8 cellular contexts compared by ENCODE assay signal in genomic region chr12:48996794-48997718, GRCh38. TPM values are rescaled to one million over a fixed set of nuclear protein-coding genes. Genes with fewer than 3 reads are reported as not detected.
DNase-seq lines count a peak whose midpoint lies in the region; ATAC-seq and TF ChIP-seq lines count a peak whose summit lies in the region.

No MANE protein-coding gene starts in this region.

- BruUV-seq in PC-9 (replicated peaks; lab: Mats Ljungman, UMichigan) = no TSS peak

- H3F3A ChIP-seq in PC-9 (ENCODE audit: insufficient read depth, low read depth) = peaks cover 30% of the 10 kb centered on the region

- no peaks in the 10 kb centered on the region for H3K79me2 ChIP-seq in PC-9 (ENCODE audit: low read depth)

- no peak overlapping the region for H3K27ac Mint-ChIP-seq in HFFc6
- no peak overlapping the region for H3K27ac Mint-ChIP-seq in activated naive CD8-positive, alpha-beta T cell treated with anti-CD3 and anti-CD28 coated beads, Interleukin-2, amount 10 ng/mL, durations not matched to agents 7 days and 5 days

- no peaks in the 10 kb centered on the region for H3K9me2 ChIP-seq in PC-9 (ENCODE audit: insufficient read depth)

- H3K36me3 ChIP-seq in BLaER1 (peaks cover 12% of the 10 kb centered on the region), PC-9 (ENCODE audit: low read depth) (no peaks in the 10 kb centered on the region)

- DNase-seq in HFFc6 (peak; percentile 39), PC-9 (peak in 1 of 2 experiments; percentile 73), cardiac septum (ENCODE audit: low spot score) (peak; percentile 92), omental fat pad (ENCODE audit: low spot score) (peak; percentile 51)
- peak; percentile 73 for DNase-seq in activated naive CD8-positive, alpha-beta T cell treated with anti-CD3 and anti-CD28 coated beads, Interleukin-2, amount 10 ng/mL, durations not matched to agents 7 days and 5 days

- intact Hi-C loops in PC-9 (cut with micrococcal nuclease; ENCODE audit: unreplicated experiment) = loop anchor here (2.0 to 10.0 kb wide), 6 partner anchors 125 to 455 kb away; partner anchors contain the start of genes CACNB3 and KANSL2
- intact Hi-C loops in cardiac septum (cut with DNase I) = loop anchor here (5.0 kb wide), 1 partner anchor 145 kb away; the partner anchor contains the start of gene DDX23

- H3K27me3 Mint-ChIP-seq in HFFc6 (ENCODE audit: insufficient read depth) = peaks cover 16% of the 10 kb centered on the region
- H3K27me3 Mint-ChIP-seq in activated naive CD8-positive, alpha-beta T cell treated with anti-CD3 and anti-CD28 coated beads, Interleukin-2, amount 10 ng/mL, durations not matched to agents 7 days and 5 days = peaks cover 58% of the 10 kb centered on the region

- H3K36me3 Mint-ChIP-seq in HFFc6 (ENCODE audit: low read depth) = peaks cover 3% of the 10 kb centered on the region; the same call in 1 of the 2 replicates
- peaks cover 11% of the 10 kb centered on the region for H3K36me3 Mint-ChIP-seq in activated naive CD8-positive, alpha-beta T cell treated with anti-CD3 and anti-CD28 coated beads, Interleukin-2, amount 10 ng/mL, durations not matched to agents 7 days and 5 days

- peak; percentile 48 for ATAC-seq in activated naive CD8-positive, alpha-beta T cell treated with anti-CD3 and anti-CD28 coated beads, Interleukin-2, amount 10 ng/mL, durations not matched to agents 7 days and 5 days (ENCODE audit: low read depth)
- peak; percentile 31 for ATAC-seq in omental fat pad (ENCODE audit: low FRiP score)
- ATAC-seq in HG03565 (IDR thresholded peaks at IDR 0.05; ENCODE audit: unreplicated experiment) = no peak
- ATAC-seq in GM18861 (IDR thresholded peaks at IDR 0.05; ENCODE audit: unreplicated experiment) = no peak

- peaks cover 42% of the 10 kb centered on the region for H3K4me1 Mint-ChIP-seq in HFFc6 (ENCODE audit: low read depth)
- H3K4me1 Mint-ChIP-seq in activated naive CD8-positive, alpha-beta T cell treated with anti-CD3 and anti-CD28 coated beads, Interleukin-2, amount 10 ng/mL, durations not matched to agents 7 days and 5 days = peaks cover 17% of the 10 kb centered on the region

- POLR2A ChIA-PET in PC-9 (lab: Charles Lee; ENCODE audit: unreplicated experiment) = interaction anchor here (0.6 kb wide), 2 partner anchors 10 to 91 kb away, joined by 3 read pairs; no protein-coding TSS in a partner anchor
- POLR2A ChIA-PET in activated naive CD8-positive, alpha-beta T cell treated with anti-CD3 and anti-CD28 coated beads, Interleukin-2, amount 10 ng/mL, durations not matched to agents 7 days and 5 days (lab: Charles Lee) = interaction anchor here (0.7 to 3.9 kb wide), 7 partner anchors 16 to 134 kb away, joined by 3 to 21 read pairs (median 3); partner anchors contain the start of genes DHH, TUBA1B and WNT1

- no peak overlapping the region for H2AFZ ChIP-seq in PC-9

- H3K9me3 ChIP-seq in BLaER1 (no peaks in the 10 kb centered on the region), PC-9 (ENCODE audit: insufficient read depth, low read depth) (no peaks in the 10 kb centered on the region)

- H3K4me2 ChIP-seq in BLaER1 = peak overlapping the region; percentile 87
- peak overlapping the region; percentile 58 for H3K4me2 ChIP-seq in PC-9

- peak overlapping the region; percentile 70 for H3K4me3 ChIP-seq in BLaER1
- no peak overlapping the region for H3K4me3 ChIP-seq in PC-9

- H3K9me3 Mint-ChIP-seq in HFFc6 = no peaks in the 10 kb centered on the region
- H3K9me3 Mint-ChIP-seq in activated naive CD8-positive, alpha-beta T cell treated with anti-CD3 and anti-CD28 coated beads, Interleukin-2, amount 10 ng/mL, durations not matched to agents 7 days and 5 days = no peaks in the 10 kb centered on the region

- H3K27ac ChIP-seq in BLaER1 (no peak overlapping the region), PC-9 (no peak overlapping the region)

- peaks cover 77% of the 10 kb centered on the region for H3K27me3 ChIP-seq in BLaER1
- H3K27me3 ChIP-seq in PC-9 (ENCODE audit: insufficient read depth, low read depth) = no peaks in the 10 kb centered on the region

- TF ChIP-seq CTCF in HFFc6 (IDR thresholded peaks at IDR 0.05) (peak; percentile 73), PC-9 (conservative IDR thresholded peaks at IDR 0.05) (peak; percentile 67), omental fat pad (IDR thresholded peaks at IDR 0.05) (no peak)

- peaks cover 59% of the 10 kb centered on the region for H3K4me1 ChIP-seq in BLaER1
- peaks cover 25% of the 10 kb centered on the region for H3K4me1 ChIP-seq in PC-9 (replicated peaks; ENCODE audit: insufficient read depth)

- peaks cover 37% of the 10 kb centered on the region for H4K20me1 ChIP-seq in BLaER1
- H4K20me1 ChIP-seq in PC-9 (ENCODE audit: insufficient read depth) = no peaks in the 10 kb centered on the region

- no peak overlapping the region; the same call in 1 of the 2 replicates for H3K4me3 Mint-ChIP-seq in HFFc6
- peak overlapping the region; percentile 44 for H3K4me3 Mint-ChIP-seq in activated naive CD8-positive, alpha-beta T cell treated with anti-CD3 and anti-CD28 coated beads, Interleukin-2, amount 10 ng/mL, durations not matched to agents 7 days and 5 days

- CTCF ChIA-PET in PC-9 (lab: Charles Lee) = interaction anchor here (0.6 to 2.0 kb wide), 11 partner anchors 17 to 288 kb away, joined by 3 to 10 read pairs (median 5); partner anchors contain the start of gene PRKAG1

- H3K9ac ChIP-seq in BLaER1 = peak overlapping the region; percentile 63; the same call in 1 of the 2 replicates

RNA-seq across cellular contexts. Expression of gene DDN, which starts 2.1 kb away (rescaled TPM):
- total RNA-seq in HFFc6 (2021; fragmentation: NEBNext Ultra II Directional; extraction: Animal tissue kit (Norgen Biotek cat#: 25700)) = under 1 TPM; 0.17 to 0.40 (median 0.23) TPM
- total RNA-seq in PC-9 (2021) (0.10 and 0.17 TPM in 2 replicates), cardiac septum (1.00 TPM), omental fat pad (under 1 TPM in 2 of 4 donors, not detected in 2; 0.12 to 0.65 TPM)
- under 1 TPM; 0.20 to 0.30 TPM for total RNA-seq in activated naive CD8-positive, alpha-beta T cell treated with anti-CD3 and anti-CD28 coated beads, Interleukin-2, amount 10 ng/mL, durations not matched to agents 7 days and 5 days

RNA-seq across cellular contexts. Expression of gene WNT1, which starts 18.9 kb away (rescaled TPM):
- not detected for total RNA-seq in HFFc6 (2021; fragmentation: NEBNext Ultra II Directional; extraction: Animal tissue kit (Norgen Biotek cat#: 25700))
- not detected in 2 replicates for total RNA-seq in PC-9 (2021)
- total RNA-seq in activated naive CD8-positive, alpha-beta T cell treated with anti-CD3 and anti-CD28 coated beads, Interleukin-2, amount 10 ng/mL, durations not matched to agents 7 days and 5 days = 1 to 10 TPM; 1.7 to 2.0 TPM
- total RNA-seq in cardiac septum = not detected
- under 1 TPM in 1 of 4 donors, not detected in 3; 0.60 TPM for total RNA-seq in omental fat pad

RNA-seq across cellular contexts. Expression of gene PRKAG1, which starts 21.5 kb away (rescaled TPM):
- total RNA-seq in HFFc6 (2021; fragmentation: NEBNext Ultra II Directional; extraction: Animal tissue kit (Norgen Biotek cat#: 25700)) = 10 to 100 TPM; 79.0 to 92.0 (median 83.3) TPM
- total RNA-seq in PC-9 (2021) = 48.8 and 53.6 TPM in 2 replicates
- 10 to 100 TPM; 50.0 to 56.6 TPM for total RNA-seq in activated naive CD8-positive, alpha-beta T cell treated with anti-CD3 and anti-CD28 coated beads, Interleukin-2, amount 10 ng/mL, durations not matched to agents 7 days and 5 days
- total RNA-seq in cardiac septum = 80.4 TPM
- 10 to 100 TPM; 40.0 to 64.2 (median 54.4) TPM for total RNA-seq in omental fat pad

RNA-seq across cellular contexts. Expression of gene WNT10B, which starts 25.5 kb away (rescaled TPM):
- total RNA-seq in HFFc6 (2021; fragmentation: NEBNext Ultra II Directional; extraction: Animal tissue kit (Norgen Biotek cat#: 25700)) = 1 to 10 TPM in 4 of 6 experiments, under 1 TPM in 2; 0.87 to 1.7 (median 1.3) TPM
- total RNA-seq in PC-9 (2021) = 0.73 TPM in 1 of 2 replicates, not detected in the other
- 10 to 100 TPM in 1 of 2 experiments, 1 to 10 TPM in 1; 9.4 to 10.1 TPM for total RNA-seq in activated naive CD8-positive, alpha-beta T cell treated with anti-CD3 and anti-CD28 coated beads, Interleukin-2, amount 10 ng/mL, durations not matched to agents 7 days and 5 days
- 0.16 TPM for total RNA-seq in cardiac septum
- 1 to 10 TPM in 1 of 4 donors, under 1 TPM in 3; 0.36 to 2.5 (median 0.56) TPM for total RNA-seq in omental fat pad

RNA-seq across cellular contexts. Expression of gene ARF3, which starts 39.8 kb away (rescaled TPM):
- 100 to 1,000 TPM; 186 to 213 (median 203) TPM for total RNA-seq in HFFc6 (2021; fragmentation: NEBNext Ultra II Directional; extraction: Animal tissue kit (Norgen Biotek cat#: 25700))
- total RNA-seq in PC-9 (2021) (200 and 205 TPM in 2 replicates), cardiac septum (59.5 TPM), omental fat pad (10 to 100 TPM; 57.1 to 91.5 (median 68.3) TPM)
- total RNA-seq in activated naive CD8-positive, alpha-beta T cell treated with anti-CD3 and anti-CD28 coated beads, Interleukin-2, amount 10 ng/mL, durations not matched to agents 7 days and 5 days = 10 to 100 TPM; 88.0 to 96.5 TPM

Comparison
In these comparisons a context has a peak if more than half of its experiments do, and no peak if none do; other contexts are left out.
1. CTCF ChIP-seq: peak in HFFc6 (single experiment) and PC-9 (single experiment); none in omental fat pad (0 of 3).
2. ATAC-seq: peak in activated naive CD8-positive, alpha-beta T cell treated with anti-CD3 and anti-CD28 coated beads, Interleukin-2, amount 10 ng/mL, durations not matched to agents 7 days and 5 days (single experiment) and omental fat pad (single experiment); none in HG03565 (single experiment) and GM18861 (single experiment).